8 cellular contexts compared by ENCODE assay signal in genomic region chr12:19276767-19277166, GRCh38.
"Had no signal": no experiment of that assay in that cellular context is flagged by ENCODE, and none has a peak within 500 bp of the region (broad histone marks: within the 10 kb centered on the region; RNA-seq: fewer than 3 reads in every experiment).

No MANE protein-coding gene starts in this region.

- H3K36me3 Mint-ChIP-seq: IgD-negative memory B cell had no signal

- H3K27ac ChIP-seq: HL-60 had no signal

- H3K4me3 ChIP-seq: HAP-1 had no signal

- H3K4me3 Mint-ChIP-seq: HFFc6, IgD-negative memory B cell had no signal

- ATAC-seq: HCT116, HepG2 had no signal

- H3K27ac Mint-ChIP-seq: HFFc6, IgD-negative memory B cell had no signal

- H3K9me3 ChIP-seq: HAP-1 had no signal

- DNase-seq: GOT3, H7, HFFc6 had no signal

- H3K27me3 Mint-ChIP-seq: IgD-negative memory B cell had no signal

- H3K4me1 Mint-ChIP-seq: IgD-negative memory B cell had no signal

- H3K9me3 Mint-ChIP-seq: HFFc6, IgD-negative memory B cell had no signal
